13 cellular contexts compared by ENCODE assay signal in the genomic region with DNA sequence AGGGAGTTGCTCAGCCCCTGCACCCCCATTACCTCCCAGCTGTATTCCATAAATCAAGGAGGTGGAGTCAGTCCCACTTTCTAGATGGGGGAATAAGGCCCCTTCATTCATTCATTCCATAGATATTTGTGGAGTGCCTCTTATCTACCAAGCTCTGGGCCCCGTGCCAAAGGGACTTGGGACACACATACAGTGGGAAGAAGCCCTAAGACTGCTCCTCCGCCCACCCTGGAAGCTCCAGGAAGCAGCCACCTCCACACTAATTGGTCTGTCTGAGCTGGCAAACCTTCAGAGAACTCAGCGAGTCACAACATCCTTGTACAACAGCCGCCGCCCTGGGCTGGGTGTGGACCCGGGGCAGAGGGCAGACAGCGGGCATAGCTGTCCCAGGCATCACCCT. TPM values are rescaled to one million over a fixed set of nuclear protein-coding genes. Genes with fewer than 3 reads are reported as not detected.
DNase-seq lines count a peak whose midpoint lies in the region; ATAC-seq, FAIRE-seq and TF ChIP-seq lines count a peak whose summit lies in the region.
"Had no signal": no experiment of that assay in that cellular context is flagged by ENCODE, and none has a peak within 500 bp of the region (broad histone marks: within the 10 kb centered on the region; RNA-seq: fewer than 3 reads in every experiment).

No MANE protein-coding gene starts in this region.

- H3K36me3 ChIP-seq in sigmoid colon, result no peaks in the 10 kb centered on the region
- H3K36me3 ChIP-seq: ascending aorta had no signal

- no peak overlapping the region for H3K4me3 ChIP-seq in foreskin fibroblast (ENCODE audit: low read depth in 1 of 2, low read length in 2 of 2)
- H3K4me3 ChIP-seq in skeletal muscle cell (ENCODE audit: low read depth, low read length), result no peak overlapping the region
- no peak overlapping the region for H3K4me3 ChIP-seq in sigmoid colon
- H3K4me3 ChIP-seq: ascending aorta had no signal

- FAIRE-seq in GM12892 (lab: Jason Lieb, UNC), result no peak
- FAIRE-seq: GM12891, islet of Langerhans had no signal

- TF ChIP-seq POLR2A in sigmoid colon (IDR thresholded peaks at IDR 0.05) (no peak), GM12892 (IDR thresholded peaks at IDR 0.05; ENCODE audit: low read depth, low read length) (no peak), GM18505 (IDR thresholded peaks at IDR 0.05; ENCODE audit: borderline replicate concordance, extremely low read depth, insufficient read depth, insufficient read length) (no peak)

- no peak for TF ChIP-seq CTCF in RWPE1 (conservative IDR thresholded peaks at IDR 0.05; ENCODE audit: low read depth)
- no peak for TF ChIP-seq CTCF in foreskin fibroblast (IDR thresholded peaks at IDR 0.05; ENCODE audit: low read depth, low read length)
- TF ChIP-seq CTCF in sigmoid colon (IDR thresholded peaks at IDR 0.05), result no peak

- peaks cover 0 to 11% (median 5%) of the 10 kb centered on the region in 4 donors for H3K4me1 ChIP-seq in sigmoid colon

- WGBS in sigmoid colon, 2 donors, result 6 to 44% methylated on average over 7 of the region's 7 CpGs

- H3K27ac ChIP-seq in RWPE1 (no peak overlapping the region), sigmoid colon (no peak overlapping the region)
- H3K27ac ChIP-seq: ascending aorta had no signal

- intact Hi-C loops in sigmoid colon (cut with DNase I), result no loop called here

- ATAC-seq in GM18505 (IDR thresholded peaks at IDR 0.05; ENCODE audit: unreplicated experiment), result no peak

- CTCF ChIA-PET in RWPE1 (lab: Yijun Ruan, JAX), result interaction anchor here (0.5 to 0.9 kb wide), 3 partner anchors 13 to 68 kb away, joined by 3 to 4 read pairs (median 4); no protein-coding TSS in a partner anchor

- no peaks in the 10 kb centered on the region for H3K9me3 ChIP-seq in sigmoid colon
- H3K9me3 ChIP-seq: ascending aorta had no signal

- DNase-seq in GOT3 (lab: John Stamatoyannopoulos, UW) (peak; percentile 29), RWPE1 (ENCODE audit: low spot score) (peak; percentile 70), foreskin fibroblast (peak; percentile 78 to 90), skeletal muscle cell (ENCODE audit: low read depth) (peak; percentile 80), NCI-H2107 (lab: John Stamatoyannopoulos, UW) (no peak), sigmoid colon (no peak), GM12892 (ENCODE audit: insufficient read length) (no peak)
- DNase-seq: NCI-H1092 treated with DMSO at 0.1 percent for 48 hours; stimulated activated CD4-positive, alpha-beta T cell treated with anti-CD3 and anti-CD28 coated beads, Interleukin-2, amount 100 ng/mL, for 48 hours had no signal

- POLR2A ChIA-PET in RWPE1 (lab: Yijun Ruan, JAX; ENCODE audit: low non-redundant PET), result no interaction called here

- no peak for TF ChIP-seq EP300 in sigmoid colon (IDR thresholded peaks at IDR 0.05)

- H3K27me3 ChIP-seq in sigmoid colon, result no peaks in the 10 kb centered on the region
- H3K27me3 ChIP-seq: ascending aorta had no signal

RNA-seq across cellular contexts. Expression of a gene that starts 6.4 kb away (rescaled TPM):
- total RNA-seq in sigmoid colon, result under 1 TPM in 1 of 4 donors, not detected in 3; 0.71 TPM
- polyA plus RNA-seq in sigmoid colon, result under 1 TPM in 1 of 3 donors, not detected in 2; 0.50 TPM
- polyA plus RNA-seq in GM12892 (2012; ENCODE audit: missing spikeins), result 13.1 TPM
- total RNA-seq: ascending aorta had no signal

RNA-seq across cellular contexts. Expression of a gene that starts 22.7 kb away (rescaled TPM):
- total RNA-seq in sigmoid colon, result 100 to 1,000 TPM in 2 of 4 donors, 10 to 100 TPM in 2; 71.4 to 186 (median 121) TPM
- 10 to 100 TPM in 1 of 3 donors, 1 to 10 TPM in 1, under 1 TPM in 1; 0.69 to 16.3 (median 7.8) TPM for polyA plus RNA-seq in sigmoid colon
- polyA plus RNA-seq in GM12892 (2012; ENCODE audit: missing spikeins), result 0.57 TPM

RNA-seq across cellular contexts. Expression of a gene that starts 40.0 kb away (rescaled TPM):
- not detected for total RNA-seq in sigmoid colon
- polyA plus RNA-seq in sigmoid colon, result under 1 TPM in 2 of 3 donors, not detected in 1; 0.09 to 0.60 TPM
- polyA plus RNA-seq in GM12892 (2012; ENCODE audit: missing spikeins), result 0.72 TPM
- total RNA-seq: ascending aorta had no signal

Comparison
In these comparisons a context has a peak if more than half of its experiments do, and no peak if none do; other contexts are left out.
1. DNase-seq: peak in GOT3 (single experiment), RWPE1 (single experiment), foreskin fibroblast (2 of 2) and skeletal muscle cell (single experiment); none in NCI-H2107 (single experiment), sigmoid colon (single experiment) and GM12892 (single experiment).